Comparison of ENCODE assay signal across 7 cellular contexts in the genomic region with DNA sequence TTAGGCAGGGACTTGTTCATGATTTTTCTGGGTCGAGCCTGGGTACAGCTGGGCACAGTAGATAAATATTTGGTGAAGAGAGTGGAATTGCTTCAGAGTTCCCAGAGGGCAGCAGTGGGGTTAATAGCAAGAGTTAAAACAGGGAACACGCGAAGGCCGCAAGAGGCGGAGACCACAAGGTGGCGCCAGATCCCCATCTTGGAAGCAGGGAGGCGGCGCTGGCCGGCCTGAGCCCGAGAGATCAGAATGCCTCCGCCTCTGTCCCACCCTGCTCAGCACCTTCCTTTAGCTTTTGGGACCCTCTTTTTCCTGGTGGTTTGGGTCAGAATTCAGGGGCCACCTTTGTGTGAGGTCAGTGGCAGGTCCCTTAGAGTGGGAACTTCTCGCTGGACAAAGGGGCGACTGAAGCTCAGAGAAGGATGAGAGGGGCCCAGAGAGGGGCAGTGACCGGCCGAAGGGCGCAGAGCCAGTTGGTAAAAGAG. TPM values are rescaled to one million over a fixed set of nuclear protein-coding genes. Genes with fewer than 3 reads are reported as not detected.
DNase-seq lines count a peak whose midpoint lies in the region; TF ChIP-seq lines count a peak whose summit lies in the region.

No MANE protein-coding gene starts in this region.

- no peaks in the 10 kb centered on the region for H4K20me1 ChIP-seq in SU-DHL-6 (ENCODE audit: low read depth, low read length)

- H3K36me3 ChIP-seq in SU-DHL-6 (ENCODE audit: low read length) (no peaks in the 10 kb centered on the region), cardiac muscle cell (no peaks in the 10 kb centered on the region), vagina (no peaks in the 10 kb centered on the region)

- no peaks in the 10 kb centered on the region for H3K4me1 Mint-ChIP-seq in activated naive CD8-positive, alpha-beta T cell treated with anti-CD3 and anti-CD28 coated beads for 36 hours

- no peaks in the 10 kb centered on the region for H3K9me3 Mint-ChIP-seq in activated naive CD8-positive, alpha-beta T cell treated with anti-CD3 and anti-CD28 coated beads for 36 hours

- H3K9me3 ChIP-seq in SU-DHL-6 (ENCODE audit: insufficient read depth, low read length), result no peaks in the 10 kb centered on the region
- H3K9me3 ChIP-seq in cardiac muscle cell (ENCODE audit: low read depth), result no peaks in the 10 kb centered on the region
- H3K9me3 ChIP-seq in vagina, result no peaks in the 10 kb centered on the region

- H3K4me3 ChIP-seq in SU-DHL-6 (ENCODE audit: insufficient read depth, low read length, poor library complexity, severe bottlenecking) (no peak overlapping the region), cardiac muscle cell (no peak overlapping the region), vagina (no peak overlapping the region)

- H3K36me3 Mint-ChIP-seq in activated naive CD8-positive, alpha-beta T cell treated with anti-CD3 and anti-CD28 coated beads for 36 hours, result no peaks in the 10 kb centered on the region

- H3K4me1 ChIP-seq in cardiac muscle cell (ENCODE audit: low read depth) (peaks cover 23% of the 10 kb centered on the region), vagina (peaks cover 7% of the 10 kb centered on the region)

- no peak overlapping the region for H2AFZ ChIP-seq in SU-DHL-6 (ENCODE audit: low read depth, low read length, severe bottlenecking)

- H3K27ac ChIP-seq in SU-DHL-6 (ENCODE audit: low read depth, low read length) (no peak overlapping the region), cardiac muscle cell (no peak overlapping the region), vagina (no peak overlapping the region)

- no peak overlapping the region for H3K9ac ChIP-seq in SU-DHL-6 (ENCODE audit: low read length)

- no peak overlapping the region for H3K27ac Mint-ChIP-seq in activated naive CD8-positive, alpha-beta T cell treated with anti-CD3 and anti-CD28 coated beads for 36 hours

- no peaks in the 10 kb centered on the region for H3F3A ChIP-seq in SU-DHL-6 (ENCODE audit: insufficient read depth)

- no peaks in the 10 kb centered on the region for H3K27me3 ChIP-seq in SU-DHL-6 (ENCODE audit: low read length)
- H3K27me3 ChIP-seq in cardiac muscle cell, result no peaks in the 10 kb centered on the region
- no peaks in the 10 kb centered on the region for H3K27me3 ChIP-seq in vagina

- no peak for TF ChIP-seq POLR2A in vagina (IDR thresholded peaks at IDR 0.05)

- H3K9me2 ChIP-seq in SU-DHL-6 (replicated peaks; ENCODE audit: insufficient read depth, low read length), result no peaks in the 10 kb centered on the region

- peak; percentile 83 for DNase-seq in M059J (ENCODE audit: low read depth)
- peak; percentile 76 for DNase-seq in activated naive CD8-positive, alpha-beta T cell treated with anti-CD3 and anti-CD28 coated beads for 36 hours
- DNase-seq in cardiac muscle cell (ENCODE audit: low read depth in 1 of 2, low spot score in 1 of 2), result peak; percentile 87 to 93
- DNase-seq in pulmonary artery endothelial cell (ENCODE audit: low read depth, low spot score), result peak; percentile 30
- DNase-seq in vagina (ENCODE audit: extremely low spot score in 2 of 2), result peak in 1 of 2 donors; percentile 96

- no peak overlapping the region for H3K4me3 Mint-ChIP-seq in activated naive CD8-positive, alpha-beta T cell treated with anti-CD3 and anti-CD28 coated beads for 36 hours

- peaks cover 19% of the 10 kb centered on the region for H3K27me3 Mint-ChIP-seq in activated naive CD8-positive, alpha-beta T cell treated with anti-CD3 and anti-CD28 coated beads for 36 hours

- TF ChIP-seq CTCF in GM12801 (IDR thresholded peaks at IDR 0.05; ENCODE audit: extremely low read depth, insufficient read length) (peak; percentile 50), SU-DHL-6 (IDR thresholded peaks at IDR 0.05; ENCODE audit: insufficient read depth, low read length, poor library complexity, severe bottlenecking) (peak; percentile 71), cardiac muscle cell (IDR thresholded peaks at IDR 0.05; ENCODE audit: low read depth, low read length) (peak; percentile 94), vagina (IDR thresholded peaks at IDR 0.05) (peak; percentile 82 to 89 (median 83))

- H3K79me2 ChIP-seq in SU-DHL-6 (ENCODE audit: insufficient read depth, low read length), result no peaks in the 10 kb centered on the region

- intact Hi-C loops in vagina (cut with DNase I), result no loop called here

- no peak overlapping the region for H3K4me2 ChIP-seq in SU-DHL-6 (ENCODE audit: low read depth, low read length, poor library complexity, severe bottlenecking)

RNA-seq across cellular contexts. Expression of gene PADI2, which starts 6.5 kb away (rescaled TPM):
- total RNA-seq in M059J (2014; rRNA removed; shearing (Covaris generic)), result 0.12 and 1.3 TPM in 2 replicates
- total RNA-seq in activated naive CD8-positive, alpha-beta T cell treated with anti-CD3 and anti-CD28 coated beads for 36 hours, result under 1 TPM in 1 of 2 experiments, not detected in 1; 0.06 TPM
- total RNA-seq in cardiac muscle cell, result 0.54 and 0.67 TPM in 2 replicates
- polyA plus RNA-seq in cardiac muscle cell, result 0.11 and 0.46 TPM in 2 replicates
- not detected in 2 replicates for total RNA-seq in pulmonary artery endothelial cell
- total RNA-seq in vagina, result 0.98 TPM
